22 cellular contexts compared by ENCODE assay signal in the genomic region with DNA sequence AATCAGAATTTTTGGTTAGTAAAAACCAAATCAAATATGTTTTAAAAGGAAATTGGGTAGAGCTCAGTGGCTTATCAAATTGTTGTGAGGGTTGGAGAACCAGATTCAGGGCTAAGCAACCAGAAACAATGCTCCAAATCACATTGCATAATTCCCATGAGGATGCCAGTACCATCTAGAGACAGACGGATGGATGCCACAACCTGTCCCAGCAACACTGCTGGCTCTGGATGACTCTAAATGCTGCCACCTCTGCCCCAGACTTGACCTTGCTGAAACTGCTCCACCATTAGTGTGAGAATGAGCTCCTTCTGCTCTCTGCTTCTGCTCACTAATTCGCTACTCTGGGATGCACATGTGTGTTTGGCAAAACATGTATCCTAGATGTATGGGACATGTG.
"Had no signal": no experiment of that assay in that cellular context is flagged by ENCODE, and none has a peak within 500 bp of the region (broad histone marks: within the 10 kb centered on the region; RNA-seq: fewer than 3 reads in every experiment).

No MANE protein-coding gene starts in this region.

- H3K27ac Mint-ChIP-seq: activated CD4-positive, alpha-beta memory T cell treated with anti-CD3 and anti-CD28 coated beads for 36 hours; activated CD8-positive, alpha-beta memory T cell treated with anti-CD3 and anti-CD28 coated beads, Interleukin-2, amount 10 ng/mL, durations not matched to agents 7 days and 5 days; activated naive CD4-positive, alpha-beta T cell treated with anti-CD3 and anti-CD28 coated beads, Interleukin-2, amount 10 ng/mL, durations not matched to agents 7 days and 5 days; activated T-cell treated with anti-CD3 and anti-CD28 coated beads, Interleukin-2, amount 50 U/mL, for 24 hours; memory B cell; T-helper 1 cell treated with Interleukin-12 subunit alpha and Interleukin-12 subunit beta and Interleukin-4 antibody, amounts not matched to agents 30 μg/mL and 1 μg/mL, for 36 hours; type B pancreatic cell had no signal

- ATAC-seq: activated CD8-positive, alpha-beta memory T cell treated with anti-CD3 and anti-CD28 coated beads, Interleukin-2, amount 10 ng/mL, durations not matched to agents 7 days and 5 days; right lobe of liver had no signal

- H3K27ac ChIP-seq: adrenal gland, esophagus muscularis mucosa, hepatocyte, psoas muscle, right lobe of liver, suprapubic skin, VCaP had no signal

- H2AFZ ChIP-seq: hepatocyte had no signal

- H3K4me2 ChIP-seq: hepatocyte had no signal

- H3K4me3 ChIP-seq: adrenal gland, esophagus muscularis mucosa, hepatocyte, left ventricle myocardium inferior, psoas muscle, right lobe of liver, smooth muscle cell, suprapubic skin had no signal

- H3K27me3 Mint-ChIP-seq: activated CD4-positive, alpha-beta memory T cell treated with anti-CD3 and anti-CD28 coated beads for 36 hours; activated CD8-positive, alpha-beta memory T cell treated with anti-CD3 and anti-CD28 coated beads, Interleukin-2, amount 10 ng/mL, durations not matched to agents 7 days and 5 days; activated naive CD4-positive, alpha-beta T cell treated with anti-CD3 and anti-CD28 coated beads, Interleukin-2, amount 10 ng/mL, durations not matched to agents 7 days and 5 days; activated T-cell treated with anti-CD3 and anti-CD28 coated beads, Interleukin-2, amount 50 U/mL, for 24 hours; memory B cell; type B pancreatic cell had no signal

- H3K9me3 Mint-ChIP-seq: activated CD4-positive, alpha-beta memory T cell treated with anti-CD3 and anti-CD28 coated beads for 36 hours; activated T-cell treated with anti-CD3 and anti-CD28 coated beads, Interleukin-2, amount 50 U/mL, for 24 hours; memory B cell; T-helper 1 cell treated with Interleukin-12 subunit alpha and Interleukin-12 subunit beta and Interleukin-4 antibody, amounts not matched to agents 30 μg/mL and 1 μg/mL, for 36 hours had no signal

- H3K27me3 ChIP-seq: adrenal gland, esophagus muscularis mucosa, hepatocyte, right lobe of liver, suprapubic skin had no signal

- DNase-seq: activated CD4-positive, alpha-beta memory T cell treated with anti-CD3 and anti-CD28 coated beads for 36 hours; activated CD8-positive, alpha-beta memory T cell treated with anti-CD3 and anti-CD28 coated beads, Interleukin-2, amount 10 ng/mL, durations not matched to agents 7 days and 5 days; activated naive CD4-positive, alpha-beta T cell treated with anti-CD3 and anti-CD28 coated beads, Interleukin-2, amount 10 ng/mL, durations not matched to agents 7 days and 5 days; activated T-cell treated with anti-CD3 and anti-CD28 coated beads, Interleukin-2, amount 50 U/mL, for 24 hours; adrenal gland; central memory CD4-positive, alpha-beta T cell; cortex of kidney; effector CD4-positive, alpha-beta T cell; left ventricle myocardium inferior; psoas muscle; right lobe of liver; stimulated activated CD4-positive, alpha-beta T cell treated with anti-CD3 and anti-CD28 coated beads, Interleukin-4, amount 100 ng/mL, for 4 hours; stimulated activated CD8-positive, alpha-beta memory T cell treated with anti-CD3 and anti-CD28 coated beads, Interleukin-4, amount 100 ng/mL, for 48 hours; stimulated activated naive CD4-positive, alpha-beta T cell treated with Interleukin-2 at 50 U/mL for 16 hours had no signal

- H3K36me3 Mint-ChIP-seq: activated CD4-positive, alpha-beta memory T cell treated with anti-CD3 and anti-CD28 coated beads for 36 hours had no signal

- H3K9me3 ChIP-seq: adrenal gland, esophagus muscularis mucosa, left ventricle myocardium inferior, psoas muscle, right lobe of liver, suprapubic skin had no signal

- H3K4me3 Mint-ChIP-seq: activated CD4-positive, alpha-beta memory T cell treated with anti-CD3 and anti-CD28 coated beads for 36 hours; activated CD8-positive, alpha-beta memory T cell treated with anti-CD3 and anti-CD28 coated beads, Interleukin-2, amount 10 ng/mL, durations not matched to agents 7 days and 5 days; activated naive CD4-positive, alpha-beta T cell treated with anti-CD3 and anti-CD28 coated beads, Interleukin-2, amount 10 ng/mL, durations not matched to agents 7 days and 5 days; activated T-cell treated with anti-CD3 and anti-CD28 coated beads, Interleukin-2, amount 50 U/mL, for 24 hours; memory B cell; T-helper 1 cell treated with Interleukin-12 subunit alpha and Interleukin-12 subunit beta and Interleukin-4 antibody, amounts not matched to agents 30 μg/mL and 1 μg/mL, for 36 hours; type B pancreatic cell had no signal

- H3K36me3 ChIP-seq: adrenal gland, esophagus muscularis mucosa, left ventricle myocardium inferior, right lobe of liver, suprapubic skin had no signal
